Comparison of ENCODE assay signal across 19 cellular contexts in the genomic region with DNA sequence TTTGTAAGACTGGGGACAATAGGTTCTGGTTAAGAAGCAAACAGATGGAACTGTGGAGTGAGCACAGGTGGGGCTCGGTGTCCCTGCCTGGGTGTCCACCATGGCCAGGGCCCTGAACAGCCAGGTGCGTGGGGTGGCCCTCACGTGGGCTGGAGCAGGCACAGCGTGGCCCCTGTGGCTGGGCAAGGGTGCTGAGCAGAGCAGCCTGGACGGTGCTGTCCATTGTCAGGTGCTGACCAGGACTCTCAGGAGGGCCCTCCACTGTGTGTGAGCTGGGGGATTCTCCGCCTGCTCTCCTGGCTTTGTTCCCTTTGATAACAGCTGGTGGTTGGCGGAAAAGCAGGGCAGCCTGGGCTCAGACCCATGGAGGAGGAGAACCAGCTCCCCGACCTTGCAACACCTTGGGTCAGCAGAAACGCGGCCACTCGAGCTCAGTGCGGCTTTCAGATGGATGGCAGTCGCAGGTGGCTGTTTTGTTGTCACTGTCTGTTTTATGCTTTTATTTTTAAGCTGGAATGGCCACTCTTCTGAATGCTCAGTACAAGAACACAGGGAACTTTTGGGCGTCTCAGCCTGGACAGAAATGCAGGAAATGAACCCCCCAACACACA.
A peak's percentile ranks its signal among the peaks of the same experiment; 100 is the strongest.
DNase-seq lines count a peak whose midpoint lies in the region; ATAC-seq, FAIRE-seq and TF ChIP-seq lines count a peak whose summit lies in the region.
"Had no signal": no experiment of that assay in that cellular context is flagged by ENCODE, and none has a peak within 500 bp of the region (broad histone marks: within the 10 kb centered on the region; RNA-seq: fewer than 3 reads in every experiment).

No MANE protein-coding gene starts in this region.

- H4K91ac ChIP-seq in H9 (ENCODE audit: insufficient read length, low read depth, low read length) = no peak overlapping the region

- no peak overlapping the region for H2BK120ac ChIP-seq in H9 (ENCODE audit: low read depth, low read length, poor library complexity, severe bottlenecking)

- peaks cover 2% of the 10 kb centered on the region for H3K27me3 Mint-ChIP-seq in H9 (ENCODE audit: low read depth)
- H3K27me3 Mint-ChIP-seq in endodermal cell (ENCODE audit: insufficient read depth) = no peaks in the 10 kb centered on the region
- peaks cover 13% of the 10 kb centered on the region for H3K27me3 Mint-ChIP-seq in nephron progenitor cell (ENCODE audit: low read depth, poor library complexity)

- peaks cover 0 to 5% of the 10 kb centered on the region in 2 experiments; a peak in 4 of 5 replicates for H3K9me3 Mint-ChIP-seq in H9
- H3K9me3 Mint-ChIP-seq in endodermal cell = no peaks in the 10 kb centered on the region
- H3K9me3 Mint-ChIP-seq in nephron progenitor cell = peaks cover 4% of the 10 kb centered on the region

- WGBS in A549 (ENCODE audit: missing lambda C conversion rate) = 6% methylated on average over 13 of the region's 14 CpGs
- no CpG with 5 or more reads among the region's 14 CpGs for WGBS in H9 (ENCODE audit: extremely low coverage, insufficient read length, low lambda C conversion rate)
- WGBS in endodermal cell (ENCODE audit: insufficient coverage in 1 of 2, insufficient read length in 1 of 2), 2 experiments = 66 to 85% methylated on average over 5 to 14 of the region's 14 CpGs

- no peak for TF ChIP-seq EP300 in A549 (IDR thresholded peaks at IDR 0.05)

- no peak overlapping the region for H2BK20ac ChIP-seq in H9 (ENCODE audit: low read depth, low read length, poor library complexity, severe bottlenecking)

- H3K27ac ChIP-seq in A549 (no peak overlapping the region), H9 (ENCODE audit: insufficient read length, low read depth, low read length) (no peak overlapping the region), endodermal cell (ENCODE audit: low read depth, low read length) (no peak overlapping the region), foreskin keratinocyte (no peak overlapping the region)

- POLR2A ChIA-PET in A549 (lab: Yijun Ruan, JAX) = no interaction called here

- H3K9me3 ChIP-seq in A549 (no peaks in the 10 kb centered on the region), H9 (ENCODE audit: control insufficient read depth, low read depth, low read length) (no peaks in the 10 kb centered on the region), endodermal cell (ENCODE audit: control insufficient read depth, low read length) (no peaks in the 10 kb centered on the region), MG63 (no peaks in the 10 kb centered on the region)

- peaks cover 0 to 3% (median 0%) of the 10 kb centered on the region in 3 experiments; a peak in 4 of 7 replicates for H3K36me3 Mint-ChIP-seq in H9 (ENCODE audit: insufficient read depth in 1 of 3, low read depth in 3 of 3)
- H3K36me3 Mint-ChIP-seq in endodermal cell (ENCODE audit: low read depth) = no peaks in the 10 kb centered on the region
- no peaks in the 10 kb centered on the region for H3K36me3 Mint-ChIP-seq in nephron progenitor cell (ENCODE audit: low read depth)
- H3K36me3 Mint-ChIP-seq: CD14-positive monocyte had no signal

- H3K27ac Mint-ChIP-seq in H9 = no peak overlapping the region
- no peak overlapping the region for H3K27ac Mint-ChIP-seq in endodermal cell
- no peak overlapping the region for H3K27ac Mint-ChIP-seq in nephron progenitor cell
- H3K27ac Mint-ChIP-seq: CD14-positive monocyte had no signal

- no peak overlapping the region for H2AK5ac ChIP-seq in H9 (ENCODE audit: insufficient read length, low read length)

- no peaks in the 10 kb centered on the region for H3K23me2 ChIP-seq in H9 (ENCODE audit: insufficient read length, low read depth, low read length, poor library complexity, severe bottlenecking)

- no peak overlapping the region for H3K56ac ChIP-seq in H9 (ENCODE audit: insufficient read length, low read depth, low read length)

- H2BK5ac ChIP-seq in H9 (ENCODE audit: insufficient read length, low read length) = no peak overlapping the region

- no peak overlapping the region for H2AFZ ChIP-seq in H9 (ENCODE audit: low read length)

- H4K8ac ChIP-seq in H9 (replicated peaks; ENCODE audit: insufficient read length, low read depth, low read length) = no peak overlapping the region

- H3K27me3 ChIP-seq in H9 (ENCODE audit: insufficient read depth, low read length) (no peaks in the 10 kb centered on the region), endodermal cell (ENCODE audit: control insufficient read depth, insufficient read depth, low read length, poor library complexity, severe bottlenecking) (no peaks in the 10 kb centered on the region), foreskin keratinocyte (no peaks in the 10 kb centered on the region), MG63 (no peaks in the 10 kb centered on the region; the same call in 1 of the 2 replicates)

- H3K4me3 Mint-ChIP-seq in H9 (no peak overlapping the region), endodermal cell (no peak overlapping the region), nephron progenitor cell (no peak overlapping the region)
- H3K4me3 Mint-ChIP-seq: CD14-positive monocyte had no signal

- H3K4ac ChIP-seq in H9 (ENCODE audit: low read depth, low read length) = no peak overlapping the region

- H3K36me3 ChIP-seq in endodermal cell (ENCODE audit: control insufficient read depth, insufficient read depth, low read length) (no peaks in the 10 kb centered on the region), MG63 (no peaks in the 10 kb centered on the region)

- FAIRE-seq in A549 (lab: Jason Lieb, UNC) = no peak
- FAIRE-seq: A204.1, GM12878, H1 had no signal

- H2BK12ac ChIP-seq in H9 (ENCODE audit: insufficient read length, low read depth, low read length) = no peak overlapping the region

- no peak overlapping the region for H3K14ac ChIP-seq in H9 (ENCODE audit: insufficient read depth, low read length)

- DNase-seq in A549 (ENCODE audit: low read depth in 1 of 2, low spot score in 1 of 2) = no peak
- peak; percentile 48 for DNase-seq in H9
- DNase-seq in endodermal cell = peak; percentile 70
- DNase-seq in nephron progenitor cell = peak; percentile 40
- no peak for DNase-seq in activated gamma-delta T cell (lab: John Stamatoyannopoulos, UW)
- DNase-seq in foreskin keratinocyte = no peak
- no peak for DNase-seq in NCI-H748 treated with DMSO at 0.1 percent for 48 hours (lab: John Stamatoyannopoulos, UW)
- DNase-seq in MG63 = no peak
- DNase-seq: COR-L47, DMS153, NCI-H1436, NCI-H2081 treated with DMSO at 0.1 percent for 48 hours, NCI-H2227 treated with DMSO at 0.1 percent for 48 hours, NCI-H526, PC-3 had no signal

- H2BK15ac ChIP-seq in H9 (ENCODE audit: low read depth, low read length) = no peak overlapping the region

- H3K23ac ChIP-seq in H9 (ENCODE audit: insufficient read length, low read depth, low read length) = no peak overlapping the region

- TF ChIP-seq RAD21 in A549 (conservative IDR thresholded peaks at IDR 0.05 in 1 of 2, IDR thresholded peaks at IDR 0.05 in 1 of 2) = no peak

- H3K18ac ChIP-seq in H9 (ENCODE audit: insufficient read length, low read depth, low read length) = no peak overlapping the region

- no peaks in the 10 kb centered on the region for H3K79me2 ChIP-seq in H9 (ENCODE audit: insufficient read depth, low read length)

- H3K4me1 ChIP-seq in A549 (no peaks in the 10 kb centered on the region), H9 (ENCODE audit: insufficient read depth, low read length) (no peaks in the 10 kb centered on the region), endodermal cell (ENCODE audit: control insufficient read depth, insufficient read depth, low read length) (no peaks in the 10 kb centered on the region), foreskin keratinocyte (no peaks in the 10 kb centered on the region)

- no peaks in the 10 kb centered on the region for H3K4me1 Mint-ChIP-seq in H9
- H3K4me1 Mint-ChIP-seq in endodermal cell = no peaks in the 10 kb centered on the region
- H3K4me1 Mint-ChIP-seq in nephron progenitor cell = no peaks in the 10 kb centered on the region
- H3K4me1 Mint-ChIP-seq: CD14-positive monocyte had no signal

- H3K79me1 ChIP-seq in H9 (ENCODE audit: insufficient read depth, low read depth, low read length, poor library complexity, severe bottlenecking) = no peaks in the 10 kb centered on the region

- no peaks in the 10 kb centered on the region for H4K20me1 ChIP-seq in H9 (ENCODE audit: control insufficient read depth, insufficient read depth, insufficient read length)

- H3K9ac ChIP-seq in H9 (ENCODE audit: extremely low read depth, insufficient read length, low read length) (no peak overlapping the region), endodermal cell (ENCODE audit: extremely low read depth, low read length, poor library complexity, severe bottlenecking) (no peak overlapping the region)

- ATAC-seq in A549 (no peak), foreskin keratinocyte (no peak)
- ATAC-seq: GM12878, PC-3 had no signal

- no peak for TF ChIP-seq CTCF in A549 (IDR thresholded peaks at IDR 0.05)
- TF ChIP-seq CTCF in H9 (conservative IDR thresholded peaks at IDR 0.05) = no peak
- no peak for TF ChIP-seq CTCF in endodermal cell (conservative IDR thresholded peaks at IDR 0.05)
- TF ChIP-seq CTCF in nephron progenitor cell (IDR thresholded peaks at IDR 0.05) = no peak
- TF ChIP-seq CTCF in foreskin keratinocyte (conservative IDR thresholded peaks at IDR 0.05) = no peak

- TF ChIP-seq POLR2A in A549 (IDR thresholded peaks at IDR 0.05; ENCODE audit: low read length) = no peak

- H3K4me2 ChIP-seq in A549 (no peak overlapping the region), H9 (ENCODE audit: insufficient read depth, insufficient read length, low read length) (no peak overlapping the region)

- H3K4me3 ChIP-seq in A549 = no peak overlapping the region
- no peak overlapping the region for H3K4me3 ChIP-seq in endodermal cell (ENCODE audit: low read length)
- no peak overlapping the region for H3K4me3 ChIP-seq in MG63
- H3K4me3 ChIP-seq: GM12878 had no signal

- H3T11ph ChIP-seq in H9 (ENCODE audit: low read length) = no peak overlapping the region

- CTCF ChIA-PET in A549 (lab: Yijun Ruan, JAX) = no interaction called here

- H4K5ac ChIP-seq in H9 (ENCODE audit: insufficient read length, low read depth, low read length) = no peak overlapping the region

TF ChIP-seq in A549, 52 proteins besides CTCF, POLR2A, EP300 and RAD21 (continues in another document):
- no peak for TF ChIP-seq HOXB13 (CRISPR knock-in tag; IDR thresholded peaks at IDR 0.05; ENCODE audit: low read depth)

Comparison
In these comparisons a context has a peak if more than half of its experiments do, and no peak if none do; other contexts are left out.
1. DNase-seq: peak in H9 (single experiment), endodermal cell (single experiment) and nephron progenitor cell (single experiment); none in A549 (0 of 2), activated gamma-delta T cell (single experiment), foreskin keratinocyte (0 of 2), NCI-H748 treated with DMSO at 0.1 percent for 48 hours (single experiment) and MG63 (single experiment).